Comparison of ENCODE assay signal across 8 cellular contexts in the genomic region with DNA sequence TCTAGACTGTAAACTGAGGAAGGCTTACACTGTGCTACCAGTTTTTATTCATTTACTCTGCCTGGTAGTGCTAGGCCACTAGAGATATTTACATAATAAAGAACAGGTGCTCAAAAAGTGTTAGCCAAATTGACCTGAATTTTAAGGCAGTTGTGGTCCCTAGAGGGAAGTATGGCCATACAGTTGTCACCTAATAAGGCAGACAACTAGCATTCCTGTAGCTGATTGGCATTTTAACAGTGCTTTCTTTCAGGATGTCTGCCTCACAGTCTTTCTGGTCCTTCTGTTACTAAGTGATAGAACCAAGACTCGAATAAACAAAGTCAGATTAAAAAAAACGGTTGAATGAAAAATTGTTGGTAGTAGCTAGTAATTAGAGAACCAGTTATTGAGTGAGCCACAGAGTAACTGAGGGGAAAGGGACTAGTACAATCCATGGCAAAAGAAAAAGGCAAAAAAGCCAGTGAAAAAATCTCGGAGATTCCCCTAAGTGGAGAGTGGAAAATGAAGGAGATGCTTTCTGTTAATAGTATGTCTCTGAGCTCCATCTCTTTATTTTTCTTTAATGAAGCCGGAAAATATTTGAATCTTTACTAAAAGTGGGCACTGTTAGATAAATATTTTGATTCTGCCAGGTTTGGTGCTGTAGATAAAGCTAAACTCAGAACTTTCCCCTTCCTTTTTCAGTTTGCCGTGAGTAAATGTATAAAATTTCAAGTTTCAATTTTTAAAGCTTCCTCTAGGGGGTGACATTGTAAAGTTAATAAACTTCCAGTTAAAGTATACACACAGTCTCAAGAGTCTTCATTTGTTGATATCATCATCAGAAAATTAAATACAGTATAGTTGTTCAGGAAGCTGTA. TPM values are rescaled to one million over a fixed set of nuclear protein-coding genes. Genes with fewer than 3 reads are reported as not detected.
DNase-seq lines count a peak whose midpoint lies in the region; TF ChIP-seq lines count a peak whose summit lies in the region.

No MANE protein-coding gene starts in this region.

- peak overlapping the region; percentile 14; the same call in 1 of the 2 replicates for H3K27ac ChIP-seq in GM23248

- WGBS in GM23248 (ENCODE audit: low coverage in 1 of 2, low lambda C conversion rate in 2 of 2, missing lambda C conversion rate in 2 of 2), 2 experiments: 44 to 60% methylated on average over 5 of the region's 5 CpGs

- peaks cover 4% of the 10 kb centered on the region; the same call in 1 of the 2 replicates for H4K20me1 ChIP-seq in GM23248 (ENCODE audit: insufficient read depth)

- H3K79me2 ChIP-seq in GM23248 (ENCODE audit: insufficient read depth): peaks cover 94% of the 10 kb centered on the region

- peaks cover 3% of the 10 kb centered on the region; the same call in 1 of the 2 replicates for H3K9me2 ChIP-seq in GM23248 (ENCODE audit: insufficient read depth)

- peak overlapping the region; percentile 47 for H3K9ac ChIP-seq in GM23248

- in situ Hi-C loops in GM23248 (cut with MboI): loop anchor here (25.0 kb wide), 1 partner anchor 231 kb away; no protein-coding TSS in a partner anchor

- H3K4me1 ChIP-seq in GM23248 (ENCODE audit: insufficient read depth): peaks cover 45% of the 10 kb centered on the region

- H3F3A ChIP-seq in GM23248 (ENCODE audit: insufficient read depth): peaks cover 23% of the 10 kb centered on the region

- peak; percentile 77 for TF ChIP-seq CTCF in mesothelial cell of epicardium (IDR thresholded peaks at IDR 0.05; ENCODE audit: unreplicated experiment)

- peaks cover 4% of the 10 kb centered on the region for H3K36me3 Mint-ChIP-seq in mesothelial cell of epicardium
- peaks cover 8% of the 10 kb centered on the region for H3K36me3 Mint-ChIP-seq in activated T-helper 2 cell treated with anti-CD3 and anti-CD28 coated beads, Interferon-gamma antibody, Interleukin-2, Interleukin-4, amounts not matched to agents 10 μg/mL and 5 μg/mL and 100 μg/mL, durations not matched to agents 14 hours and 24 hours and 36 hours (ENCODE audit: low read depth)

- H3K9me3 ChIP-seq in GM23248 (ENCODE audit: low read depth): no peaks in the 10 kb centered on the region

- H3K27me3 ChIP-seq in GM23248 (replicated peaks; ENCODE audit: insufficient read depth): no peaks in the 10 kb centered on the region

- DNase-seq in DMS53 treated with DMSO at 0.1 percent for 48 hours (lab: John Stamatoyannopoulos, UW; ENCODE audit: unreplicated experiment) (peak; percentile 24), GM23248 (peak; percentile 54), NCI-H2227 treated with DMSO at 0.1 percent for 48 hours (lab: John Stamatoyannopoulos, UW) (peak; percentile 6), dedifferentiated amniotic fluid mesenchymal stem cell (ENCODE audit: extremely low spot score) (peak; percentile 43), mesothelial cell of epicardium (ENCODE audit: low spot score in 2 of 2, unreplicated experiment in 2 of 2) (no peak), SIG-M5 treated with dmso at 0.1 percent for 504 hours (lab: John Stamatoyannopoulos, UW; ENCODE audit: unreplicated experiment) (no peak)
- no peak for DNase-seq in activated T-helper 2 cell treated with anti-CD3 and anti-CD28 coated beads, Interferon-gamma antibody, Interleukin-2, Interleukin-4, amounts not matched to agents 10 μg/mL and 5 μg/mL and 100 μg/mL, durations not matched to agents 14 hours and 24 hours and 36 hours (ENCODE audit: low spot score)
- no peak for DNase-seq in stimulated activated CD4-positive, alpha-beta T cell treated with anti-CD3 and anti-CD28 coated beads, Interleukin-4, amount 100 ng/mL, for 4 hours

- H3K4me3 ChIP-seq in GM23248: no peak overlapping the region

- H3K9me3 Mint-ChIP-seq in mesothelial cell of epicardium: no peaks in the 10 kb centered on the region
- no peaks in the 10 kb centered on the region for H3K9me3 Mint-ChIP-seq in activated T-helper 2 cell treated with anti-CD3 and anti-CD28 coated beads, Interferon-gamma antibody, Interleukin-2, Interleukin-4, amounts not matched to agents 10 μg/mL and 5 μg/mL and 100 μg/mL, durations not matched to agents 14 hours and 24 hours and 36 hours

- H3K4me2 ChIP-seq in GM23248 (ENCODE audit: unreplicated experiment): no peak overlapping the region

- no peak overlapping the region for H3K27ac Mint-ChIP-seq in mesothelial cell of epicardium
- no peak overlapping the region for H3K27ac Mint-ChIP-seq in activated T-helper 2 cell treated with anti-CD3 and anti-CD28 coated beads, Interferon-gamma antibody, Interleukin-2, Interleukin-4, amounts not matched to agents 10 μg/mL and 5 μg/mL and 100 μg/mL, durations not matched to agents 14 hours and 24 hours and 36 hours

- 0 out of 2 replicates have a peak overlapping the region, but pooled peaks have one; percentile 20 for H2AFZ ChIP-seq in GM23248

- intact Hi-C loops in activated T-helper 2 cell treated with anti-CD3 and anti-CD28 coated beads, Interferon-gamma antibody, Interleukin-2, Interleukin-4, amounts not matched to agents 10 μg/mL and 5 μg/mL and 100 μg/mL, durations not matched to agents 14 hours and 24 hours and 36 hours (cut with micrococcal nuclease): loop anchor here (1.0 kb wide), 2 partner anchors 9 to 51 kb away; partner anchors contain the start of genes NMBR and VTA1

- no peaks in the 10 kb centered on the region for H3K36me3 ChIP-seq in GM23248 (ENCODE audit: low read depth)

- H3K27me3 Mint-ChIP-seq in mesothelial cell of epicardium (ENCODE audit: low read depth): no peaks in the 10 kb centered on the region
- no peaks in the 10 kb centered on the region for H3K27me3 Mint-ChIP-seq in activated T-helper 2 cell treated with anti-CD3 and anti-CD28 coated beads, Interferon-gamma antibody, Interleukin-2, Interleukin-4, amounts not matched to agents 10 μg/mL and 5 μg/mL and 100 μg/mL, durations not matched to agents 14 hours and 24 hours and 36 hours (ENCODE audit: low read depth)

- H3K4me3 Mint-ChIP-seq in mesothelial cell of epicardium: no peak overlapping the region
- no peak overlapping the region for H3K4me3 Mint-ChIP-seq in activated T-helper 2 cell treated with anti-CD3 and anti-CD28 coated beads, Interferon-gamma antibody, Interleukin-2, Interleukin-4, amounts not matched to agents 10 μg/mL and 5 μg/mL and 100 μg/mL, durations not matched to agents 14 hours and 24 hours and 36 hours (ENCODE audit: low read depth)

- H3K4me1 Mint-ChIP-seq in mesothelial cell of epicardium: peaks cover 7% of the 10 kb centered on the region
- H3K4me1 Mint-ChIP-seq in activated T-helper 2 cell treated with anti-CD3 and anti-CD28 coated beads, Interferon-gamma antibody, Interleukin-2, Interleukin-4, amounts not matched to agents 10 μg/mL and 5 μg/mL and 100 μg/mL, durations not matched to agents 14 hours and 24 hours and 36 hours (ENCODE audit: low read depth): peaks cover 15% of the 10 kb centered on the region

RNA-seq across cellular contexts. Expression of gene VTA1, which starts 9.1 kb away (rescaled TPM):
- 93.8 and 108 TPM in 2 replicates for total RNA-seq in GM23248 (2014; rRNA removed; shearing (Covaris generic))
- 121 and 130 TPM in 2 replicates for polyA plus RNA-seq in GM23248 (2016; fragmentation: Nextera tagmentation; extraction: Ambion mirVana)
- total RNA-seq in mesothelial cell of epicardium: 41.5 to 45.9 TPM (median 42.6 TPM) in 3 replicates
- 49.5 and 49.9 TPM in 2 replicates for total RNA-seq in activated T-helper 2 cell treated with anti-CD3 and anti-CD28 coated beads, Interferon-gamma antibody, Interleukin-2, Interleukin-4, amounts not matched to agents 10 μg/mL and 5 μg/mL and 100 μg/mL, durations not matched to agents 14 hours and 24 hours and 36 hours

RNA-seq across cellular contexts. Expression of gene NMBR, which starts 9.2 kb away (rescaled TPM):
- not detected in 2 replicates for total RNA-seq in GM23248 (2014; rRNA removed; shearing (Covaris generic))
- polyA plus RNA-seq in GM23248 (2016; fragmentation: Nextera tagmentation; extraction: Ambion mirVana): not detected in 2 replicates
- total RNA-seq in mesothelial cell of epicardium: 0.27 TPM in 2 of 3 replicates, not detected in the other
- total RNA-seq in activated T-helper 2 cell treated with anti-CD3 and anti-CD28 coated beads, Interferon-gamma antibody, Interleukin-2, Interleukin-4, amounts not matched to agents 10 μg/mL and 5 μg/mL and 100 μg/mL, durations not matched to agents 14 hours and 24 hours and 36 hours: not detected in 2 replicates

RNA-seq across cellular contexts. Expression of gene GJE1, which starts 23.4 kb away (rescaled TPM):
- not detected in 2 replicates for total RNA-seq in GM23248 (2014; rRNA removed; shearing (Covaris generic))
- polyA plus RNA-seq in GM23248 (2016; fragmentation: Nextera tagmentation; extraction: Ambion mirVana): not detected in 2 replicates
- total RNA-seq in mesothelial cell of epicardium: not detected in 3 replicates
- not detected in 2 replicates for total RNA-seq in activated T-helper 2 cell treated with anti-CD3 and anti-CD28 coated beads, Interferon-gamma antibody, Interleukin-2, Interleukin-4, amounts not matched to agents 10 μg/mL and 5 μg/mL and 100 μg/mL, durations not matched to agents 14 hours and 24 hours and 36 hours

Comparison
In these comparisons a context has a peak if more than half of its experiments do, and no peak if none do; other contexts are left out.
1. DNase-seq: peak in DMS53 treated with DMSO at 0.1 percent for 48 hours (single experiment), GM23248 (single experiment), NCI-H2227 treated with DMSO at 0.1 percent for 48 hours (single experiment) and dedifferentiated amniotic fluid mesenchymal stem cell (single experiment); none in mesothelial cell of epicardium (0 of 2), SIG-M5 treated with dmso at 0.1 percent for 504 hours (single experiment), activated T-helper 2 cell treated with anti-CD3 and anti-CD28 coated beads, Interferon-gamma antibody, Interleukin-2, Interleukin-4, amounts not matched to agents 10 μg/mL and 5 μg/mL and 100 μg/mL, durations not matched to agents 14 hours and 24 hours and 36 hours (single experiment) and stimulated activated CD4-positive, alpha-beta T cell treated with anti-CD3 and anti-CD28 coated beads, Interleukin-4, amount 100 ng/mL, for 4 hours (0 of 2).